In the genomic region with DNA sequence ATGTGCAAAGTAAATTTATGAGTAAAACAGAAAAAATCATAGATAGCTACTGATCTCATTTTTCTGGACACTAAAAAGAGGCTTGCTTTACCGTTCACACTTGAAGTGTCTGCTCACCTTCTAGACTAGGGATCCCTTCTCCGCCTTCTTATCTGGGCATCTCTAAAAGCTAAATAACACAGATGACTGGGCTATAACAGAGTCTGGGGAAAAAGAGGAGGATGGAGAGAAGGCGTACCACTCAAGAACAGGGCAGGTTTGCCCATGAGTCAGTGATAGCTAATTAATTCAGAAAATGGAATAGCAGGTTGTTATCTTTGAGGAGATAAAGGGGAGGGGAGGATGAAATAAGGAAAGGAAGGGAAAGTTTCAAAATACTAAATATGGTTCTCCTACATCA, we compare ENCODE assay signal across 17 cellular contexts.
"Had no signal": no experiment of that assay in that cellular context is flagged by ENCODE, and none has a peak within 500 bp of the region (broad histone marks: within the 10 kb centered on the region; RNA-seq: fewer than 3 reads in every experiment).

No MANE protein-coding gene starts in this region.

- H3K27me3 Mint-ChIP-seq: naive thymus-derived CD8-positive, alpha-beta T cell; type B pancreatic cell had no signal

- H3K27ac Mint-ChIP-seq: endodermal cell, type B pancreatic cell had no signal

- H3K9me3 Mint-ChIP-seq: endodermal cell; naive thymus-derived CD8-positive, alpha-beta T cell; type B pancreatic cell had no signal

- DNase-seq: colonic mucosa; dermis blood vessel endothelial cell; endodermal cell; foreskin melanocyte; heart left ventricle; hypothalamus; kidney glomerular epithelial cell; mammary epithelial cell; mucosa of descending colon; naive thymus-derived CD8-positive, alpha-beta T cell; ovary; sigmoid colon; stimulated activated CD4-positive, alpha-beta T cell treated with anti-CD3 and anti-CD28 coated beads, Interleukin-2, amount 100 ng/mL, for 24 hours; stimulated activated CD4-positive, alpha-beta T cell treated with anti-CD3 and anti-CD28 coated beads, Interleukin-4, amount 100 ng/mL, for 4 hours; stimulated activated naive CD4-positive, alpha-beta T cell; thyroid gland had no signal

- H3K4me3 Mint-ChIP-seq: endodermal cell; naive thymus-derived CD8-positive, alpha-beta T cell; type B pancreatic cell had no signal

- ATAC-seq: heart left ventricle; mucosa of descending colon; naive thymus-derived CD8-positive, alpha-beta T cell had no signal
